25 cellular contexts compared by ENCODE assay signal in the genomic region with DNA sequence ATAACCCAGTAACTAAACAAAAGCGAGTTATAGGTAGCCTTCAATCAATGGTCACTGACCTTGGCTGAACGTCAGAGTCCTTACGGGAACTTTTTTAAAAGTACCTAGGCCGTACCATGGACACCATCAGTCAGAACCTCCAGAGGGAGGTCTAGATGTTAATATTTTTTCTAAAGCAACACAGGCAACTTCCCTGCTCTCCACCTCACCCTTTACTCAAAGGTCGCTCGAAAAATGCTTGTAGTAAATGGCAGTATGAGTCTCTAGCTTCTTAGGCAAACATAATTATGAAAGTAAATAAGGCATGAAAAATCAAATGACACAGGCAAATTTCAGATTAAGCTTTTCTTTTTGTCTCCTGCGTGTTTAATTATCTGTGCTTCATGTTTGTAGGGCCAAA.
DNase-seq lines count a peak whose midpoint lies in the region; ATAC-seq, FAIRE-seq and TF ChIP-seq lines count a peak whose summit lies in the region.
"Had no signal": no experiment of that assay in that cellular context is flagged by ENCODE, and none has a peak within 500 bp of the region (broad histone marks: within the 10 kb centered on the region; RNA-seq: fewer than 3 reads in every experiment).

No MANE protein-coding gene starts in this region.

- in situ Hi-C loops in mammary epithelial cell (cut with MboI; ENCODE audit: low sequenced_read_pairs in 2 of 2) = no loop called here
- in situ Hi-C loops in gastrocnemius medialis (cut with MboI; ENCODE audit: low sequenced_read_pairs in 4 of 4) = no loop called here

- H3K79me2 ChIP-seq in endothelial cell of umbilical vein (ENCODE audit: control insufficient read depth, insufficient read depth, low read length) (no peaks in the 10 kb centered on the region), mammary epithelial cell (ENCODE audit: insufficient read depth, low read length) (no peaks in the 10 kb centered on the region)

- POLR2A ChIA-PET in activated CD4-positive, alpha-beta T cell treated with anti-CD3 and anti-CD28 coated beads for 36 hours (lab: Charles Lee) = no interaction called here
- POLR2A ChIA-PET in endothelial cell of umbilical vein (lab: Charles Lee) = no interaction called here

- H3K4me2 ChIP-seq in endothelial cell of umbilical vein (ENCODE audit: insufficient read depth, low read length) = peak overlapping the region; percentile 54
- H3K4me2 ChIP-seq in mammary epithelial cell (ENCODE audit: insufficient read depth, low read depth, low read length) = no peak overlapping the region

- H3K9me3 ChIP-seq in endothelial cell of umbilical vein (replicated peaks; ENCODE audit: control insufficient read depth, insufficient read depth, low read length) = no peaks in the 10 kb centered on the region
- H3K9me3 ChIP-seq in mammary epithelial cell (replicated peaks; ENCODE audit: insufficient read depth, low read length) = no peaks in the 10 kb centered on the region
- no peaks in the 10 kb centered on the region for H3K9me3 ChIP-seq in upper lobe of right lung
- H3K9me3 ChIP-seq in gastrocnemius medialis = no peaks in the 10 kb centered on the region
- H3K9me3 ChIP-seq: esophagus squamous epithelium, MG63, SK-N-SH had no signal

- no peak for DNase-seq in activated CD4-positive, alpha-beta T cell treated with anti-CD3 and anti-CD28 coated beads, Interleukin-2, amount 10 ng/mL, durations not matched to agents 24 days and 14 days
- DNase-seq in activated CD4-positive, alpha-beta T cell treated with anti-CD3 and anti-CD28 coated beads for 36 hours = no peak
- DNase-seq in NCI-H146 treated with DMSO at 0.1 percent for 48 hours (lab: John Stamatoyannopoulos, UW; ENCODE audit: unreplicated experiment) = peak; percentile 35
- peak; percentile 14 for DNase-seq in endothelial cell of umbilical vein (ENCODE audit: low read depth, low spot score)
- no peak for DNase-seq in mammary epithelial cell
- DNase-seq in upper lobe of right lung = no peak
- DNase-seq in gastrocnemius medialis = no peak
- DNase-seq: activated CD4-positive, alpha-beta T cell treated with anti-CD3 and anti-CD28 coated beads for 4 hours; activated T-cell treated with anti-CD3 and anti-CD28 coated beads, Interleukin-2, amount 50 U/mL, for 4 hours; C1 segment of cervical spinal cord; Calu3; central memory CD4-positive, alpha-beta T cell; endodermal cell; esophagus squamous epithelium; foreskin melanocyte; HCEC 1CT; MG63; naive B cell; NCI-H1694 treated with DMSO at 0.1 percent for 48 hours; occipital lobe; stimulated activated naive CD8-positive, alpha-beta T cell treated with anti-CD3 and anti-CD28 coated beads, Interleukin-15, amount 100 ng/mL, for 72 hours; T-helper 17 cell had no signal

- dilution Hi-C loops in endothelial cell of umbilical vein (cut with MboI; ENCODE audit: extremely low pct_ligation_motif_present, low sequenced_read_pairs) (no loop called here), mammary epithelial cell (cut with HindIII; ENCODE audit: low sequenced_read_pairs) (loop anchor here (5.0 kb wide), 1 partner anchor 102 kb away; no protein-coding TSS in a partner anchor)

- no peaks in the 10 kb centered on the region for H3K27me3 ChIP-seq in endothelial cell of umbilical vein (ENCODE audit: control insufficient read depth in 2 of 2, insufficient read depth in 2 of 2, low read length in 2 of 2)
- H3K27me3 ChIP-seq in mammary epithelial cell (ENCODE audit: insufficient read depth, low read length) = no peaks in the 10 kb centered on the region
- H3K27me3 ChIP-seq in upper lobe of right lung = no peaks in the 10 kb centered on the region
- no peaks in the 10 kb centered on the region for H3K27me3 ChIP-seq in gastrocnemius medialis
- H3K27me3 ChIP-seq: esophagus squamous epithelium, MG63 had no signal

- BruUV-seq in endothelial cell of umbilical vein (replicated peaks; lab: Mats Ljungman, UMichigan) = no TSS peak
- no TSS peak for BruUV-seq in mammary epithelial cell (replicated peaks; lab: Mats Ljungman, UMichigan)

- no peak overlapping the region for H3K4me3 ChIP-seq in endothelial cell of umbilical vein (replicated peaks in 1 of 3; ENCODE audit: insufficient read depth in 1 of 3, low read depth in 1 of 3, low read length in 3 of 3)
- H3K4me3 ChIP-seq in mammary epithelial cell (replicated peaks in 1 of 3; ENCODE audit: insufficient read depth in 1 of 3, low read depth in 2 of 3, low read length in 3 of 3) = no peak overlapping the region
- H3K4me3 ChIP-seq in upper lobe of right lung = no peak overlapping the region
- no peak overlapping the region for H3K4me3 ChIP-seq in gastrocnemius medialis
- H3K4me3 ChIP-seq: GM12878 had no signal

- H3K9me1 ChIP-seq in endothelial cell of umbilical vein (replicated peaks; ENCODE audit: control insufficient read depth, extremely low read depth, insufficient read depth, low read length) = no peaks in the 10 kb centered on the region

- TF ChIP-seq POLR2A in endothelial cell of umbilical vein (IDR thresholded peaks at IDR 0.05; ENCODE audit: low read depth, low read length) (no peak), gastrocnemius medialis (IDR thresholded peaks at IDR 0.05) (no peak)

- no peak for TF ChIP-seq CTCF in endothelial cell of umbilical vein (IDR thresholded peaks at IDR 0.05; ENCODE audit: extremely low read depth in 1 of 2, insufficient read depth in 1 of 2, low read depth in 1 of 2, low read length in 2 of 2)
- no peak for TF ChIP-seq CTCF in mammary epithelial cell (conservative IDR thresholded peaks at IDR 0.05 in 1 of 2, IDR thresholded peaks at IDR 0.05 in 1 of 2; ENCODE audit: extremely low read depth in 1 of 2, insufficient read depth in 1 of 2, low read depth in 1 of 2, low read length in 2 of 2)
- TF ChIP-seq CTCF in upper lobe of right lung (IDR thresholded peaks at IDR 0.05) = no peak
- no peak for TF ChIP-seq CTCF in gastrocnemius medialis (IDR thresholded peaks at IDR 0.05 in 4 of 5, conservative IDR thresholded peaks at IDR 0.05 in 1 of 5)

- peak overlapping the region; percentile 70 for H3K4me3 Mint-ChIP-seq in activated CD4-positive, alpha-beta T cell treated with anti-CD3 and anti-CD28 coated beads, Interleukin-2, amount 10 ng/mL, durations not matched to agents 24 days and 14 days
- no peak overlapping the region for H3K4me3 Mint-ChIP-seq in activated CD4-positive, alpha-beta T cell treated with anti-CD3 and anti-CD28 coated beads for 36 hours
- H3K4me3 Mint-ChIP-seq: endodermal cell had no signal

- no peak for ATAC-seq in activated CD4-positive, alpha-beta T cell treated with anti-CD3 and anti-CD28 coated beads for 36 hours
- ATAC-seq in upper lobe of right lung (no peak), gastrocnemius medialis (no peak)
- ATAC-seq: GM12878; stimulated activated naive CD8-positive, alpha-beta T cell treated with anti-CD3 and anti-CD28 coated beads, Interleukin-15, amount 100 ng/mL, for 72 hours; T-helper 17 cell had no signal

- CTCF ChIA-PET in activated CD4-positive, alpha-beta T cell treated with anti-CD3 and anti-CD28 coated beads for 36 hours (lab: Charles Lee) = no interaction called here
- CTCF ChIA-PET in endothelial cell of umbilical vein (lab: Charles Lee) (no interaction called here), mammary epithelial cell (lab: Charles Lee; ENCODE audit: low non-redundant PET) (no interaction called here)

- H3K27ac ChIP-seq in endothelial cell of umbilical vein (ENCODE audit: insufficient read depth, low read depth, low read length) = no peak overlapping the region
- no peak overlapping the region for H3K27ac ChIP-seq in mammary epithelial cell (ENCODE audit: insufficient read depth, low read depth, low read length)
- no peak overlapping the region for H3K27ac ChIP-seq in upper lobe of right lung
- H3K27ac ChIP-seq in gastrocnemius medialis = no peak overlapping the region
- H3K27ac ChIP-seq: esophagus squamous epithelium had no signal

- H3K4me1 Mint-ChIP-seq in activated CD4-positive, alpha-beta T cell treated with anti-CD3 and anti-CD28 coated beads, Interleukin-2, amount 10 ng/mL, durations not matched to agents 24 days and 14 days = peaks cover 11% of the 10 kb centered on the region
- peaks cover 9% of the 10 kb centered on the region for H3K4me1 Mint-ChIP-seq in activated CD4-positive, alpha-beta T cell treated with anti-CD3 and anti-CD28 coated beads for 36 hours

- H3K36me3 ChIP-seq in endothelial cell of umbilical vein (ENCODE audit: control insufficient read depth in 2 of 2, extremely low read depth in 1 of 2, insufficient read depth in 2 of 2, low read length in 2 of 2) (no peaks in the 10 kb centered on the region), mammary epithelial cell (ENCODE audit: insufficient read depth, low read length) (no peaks in the 10 kb centered on the region), upper lobe of right lung (no peaks in the 10 kb centered on the region), gastrocnemius medialis (no peaks in the 10 kb centered on the region)
- H3K36me3 ChIP-seq: esophagus squamous epithelium, MG63 had no signal

- H4K20me1 ChIP-seq in endothelial cell of umbilical vein (replicated peaks; ENCODE audit: control insufficient read depth, extremely low read depth, insufficient read depth, low read length) (no peaks in the 10 kb centered on the region), mammary epithelial cell (ENCODE audit: insufficient read depth, low read length) (no peaks in the 10 kb centered on the region)

- no peak overlapping the region for H3K9ac ChIP-seq in endothelial cell of umbilical vein (replicated peaks; ENCODE audit: extremely low read depth, insufficient read depth, low read length)
- no peak overlapping the region for H3K9ac ChIP-seq in mammary epithelial cell (ENCODE audit: insufficient read depth, low read length)
- H3K9ac ChIP-seq: SK-N-SH had no signal

- no peak overlapping the region for H3K27ac Mint-ChIP-seq in activated CD4-positive, alpha-beta T cell treated with anti-CD3 and anti-CD28 coated beads, Interleukin-2, amount 10 ng/mL, durations not matched to agents 24 days and 14 days
- H3K27ac Mint-ChIP-seq in activated CD4-positive, alpha-beta T cell treated with anti-CD3 and anti-CD28 coated beads for 36 hours = no peak overlapping the region
- H3K27ac Mint-ChIP-seq: endodermal cell, T-helper 17 cell had no signal

- 88% methylated on average over 7 of the region's 7 CpGs for WGBS in mammary epithelial cell (ENCODE audit: low coverage, missing lambda C conversion rate)

- H3K27me3 Mint-ChIP-seq in activated CD4-positive, alpha-beta T cell treated with anti-CD3 and anti-CD28 coated beads, Interleukin-2, amount 10 ng/mL, durations not matched to agents 24 days and 14 days = no peaks in the 10 kb centered on the region
- H3K27me3 Mint-ChIP-seq in activated CD4-positive, alpha-beta T cell treated with anti-CD3 and anti-CD28 coated beads for 36 hours = no peaks in the 10 kb centered on the region
- H3K27me3 Mint-ChIP-seq: IgD-negative memory B cell; naive B cell; stimulated activated naive CD8-positive, alpha-beta T cell treated with anti-CD3 and anti-CD28 coated beads, Interleukin-15, amount 100 ng/mL, for 72 hours; T-helper 17 cell had no signal

- H3K4me1 ChIP-seq in endothelial cell of umbilical vein (ENCODE audit: control insufficient read depth, extremely low read depth, insufficient read depth, low read length) (peaks cover 9% of the 10 kb centered on the region), mammary epithelial cell (ENCODE audit: insufficient read depth, low read length) (no peaks in the 10 kb centered on the region), upper lobe of right lung (no peaks in the 10 kb centered on the region), gastrocnemius medialis (peaks cover 0 to 3% of the 10 kb centered on the region in 2 donors)

- intact Hi-C loops in activated CD4-positive, alpha-beta T cell treated with anti-CD3 and anti-CD28 coated beads, Interleukin-2, amount 10 ng/mL, durations not matched to agents 24 days and 14 days (cut with micrococcal nuclease) = no loop called here
- intact Hi-C loops in activated CD4-positive, alpha-beta T cell treated with anti-CD3 and anti-CD28 coated beads for 36 hours (cut with DNase I, micrococcal nuclease) = no loop called here
- intact Hi-C loops in endothelial cell of umbilical vein (cut with micrococcal nuclease) (loop anchor here (2.0 kb wide), 1 partner anchor 26 kb away; no protein-coding TSS in a partner anchor), mammary epithelial cell (cut with micrococcal nuclease) (no loop called here), upper lobe of right lung (cut with DNase I) (no loop called here), gastrocnemius medialis (cut with DNase I; ENCODE audit: low total_unique reads) (no loop called here)

- no peaks in the 10 kb centered on the region for H3K36me3 Mint-ChIP-seq in activated CD4-positive, alpha-beta T cell treated with anti-CD3 and anti-CD28 coated beads, Interleukin-2, amount 10 ng/mL, durations not matched to agents 24 days and 14 days (ENCODE audit: low read depth)
- H3K36me3 Mint-ChIP-seq in activated CD4-positive, alpha-beta T cell treated with anti-CD3 and anti-CD28 coated beads for 36 hours (ENCODE audit: low read depth) = peaks cover 3% of the 10 kb centered on the region
- H3K36me3 Mint-ChIP-seq: naive B cell had no signal

- peak; percentile 63 for FAIRE-seq in endothelial cell of umbilical vein (lab: Jason Lieb, UNC)
- FAIRE-seq: GM12878 had no signal

- H3K9me3 Mint-ChIP-seq in activated CD4-positive, alpha-beta T cell treated with anti-CD3 and anti-CD28 coated beads, Interleukin-2, amount 10 ng/mL, durations not matched to agents 24 days and 14 days = no peaks in the 10 kb centered on the region
- no peaks in the 10 kb centered on the region for H3K9me3 Mint-ChIP-seq in activated CD4-positive, alpha-beta T cell treated with anti-CD3 and anti-CD28 coated beads for 36 hours (ENCODE audit: low read depth)
- H3K9me3 Mint-ChIP-seq: activated T-cell treated with anti-CD3 and anti-CD28 coated beads, Interleukin-2, amount 50 U/mL, for 4 hours; endodermal cell; stimulated activated naive CD8-positive, alpha-beta T cell treated with anti-CD3 and anti-CD28 coated beads, Interleukin-15, amount 100 ng/mL, for 72 hours had no signal

- peak overlapping the region; percentile 89 for H2AFZ ChIP-seq in endothelial cell of umbilical vein (ENCODE audit: low read depth, low read length)
- no peak overlapping the region for H2AFZ ChIP-seq in mammary epithelial cell (ENCODE audit: low read depth, low read length)

Comparison
In these comparisons a context has a peak if more than half of its experiments do, and no peak if none do; other contexts are left out.
1. DNase-seq: peak in NCI-H146 treated with DMSO at 0.1 percent for 48 hours (single experiment) and endothelial cell of umbilical vein (single experiment); none in activated CD4-positive, alpha-beta T cell treated with anti-CD3 and anti-CD28 coated beads, Interleukin-2, amount 10 ng/mL, durations not matched to agents 24 days and 14 days (single experiment), activated CD4-positive, alpha-beta T cell treated with anti-CD3 and anti-CD28 coated beads for 36 hours (single experiment), mammary epithelial cell (single experiment), upper lobe of right lung (single experiment) and gastrocnemius medialis (0 of 2).